In genomic region chr10:101043356-101043707, GRCh38 we compare ENCODE assay signal across 8 cellular contexts. TPM values are rescaled to one million over a fixed set of nuclear protein-coding genes. Genes with fewer than 3 reads are reported as not detected.
DNase-seq lines count a peak whose midpoint lies in the region; ATAC-seq and TF ChIP-seq lines count a peak whose summit lies in the region.

No MANE protein-coding gene starts in this region.

- TF ChIP-seq CTCF in DOHH2 (IDR thresholded peaks at IDR 0.05; ENCODE audit: low read depth, low read length, poor library complexity, severe bottlenecking), result no peak
- no peak for TF ChIP-seq CTCF in neutrophil (IDR thresholded peaks at IDR 0.05)

- DNase-seq in NCI-H69 (lab: John Stamatoyannopoulos, UW), result peak; percentile 50
- DNase-seq in left lobe of liver (ENCODE audit: low spot score), result no peak
- DNase-seq in AG08396 (ENCODE audit: low spot score), result no peak
- no peak for DNase-seq in occipital lobe (lab: John Stamatoyannopoulos, UW)

- H3K79me2 ChIP-seq in DOHH2 (ENCODE audit: control insufficient read depth, low read length), result no peaks in the 10 kb centered on the region

- no peak overlapping the region for H3K27ac ChIP-seq in DOHH2 (ENCODE audit: low read depth, low read length)
- H3K27ac ChIP-seq in ectodermal cell (ENCODE audit: insufficient read depth, low read depth, low read length, poor library complexity, severe bottlenecking), result no peak overlapping the region
- no peak overlapping the region for H3K27ac ChIP-seq in neutrophil

- no peaks in the 10 kb centered on the region for H3K36me3 ChIP-seq in DOHH2 (ENCODE audit: control insufficient read depth, low read length)
- H3K36me3 ChIP-seq in ectodermal cell (ENCODE audit: control insufficient read depth, insufficient read depth, low read length), result no peaks in the 10 kb centered on the region
- H3K36me3 ChIP-seq in neutrophil, result no peaks in the 10 kb centered on the region

- 0 out of 2 replicates have a peak, but pooled peaks cover 5% of the 10 kb centered on the region for H3K27me3 ChIP-seq in DOHH2 (ENCODE audit: control insufficient read depth, low read length)
- peaks cover 67% of the 10 kb centered on the region for H3K27me3 ChIP-seq in ectodermal cell (ENCODE audit: control insufficient read depth, insufficient read depth, low read length, poor library complexity, severe bottlenecking)
- peaks cover 68% of the 10 kb centered on the region for H3K27me3 ChIP-seq in neutrophil

- H4K20me1 ChIP-seq in DOHH2 (ENCODE audit: control insufficient read depth, insufficient read depth, low read depth, low read length), result no peaks in the 10 kb centered on the region

- H3K9me2 ChIP-seq in DOHH2 (replicated peaks; ENCODE audit: control insufficient read depth, low read length), result no peaks in the 10 kb centered on the region

- peak overlapping the region; percentile 79 for H3K4me3 ChIP-seq in DOHH2 (ENCODE audit: low read length)
- peak overlapping the region; percentile 31 for H3K4me3 ChIP-seq in ectodermal cell (ENCODE audit: insufficient read depth, low read depth, low read length)
- peak overlapping the region; percentile 67 to 76 for H3K4me3 ChIP-seq in neutrophil (ENCODE audit: low read depth in 1 of 2, low read length in 1 of 2)

- WGBS in ectodermal cell, 2 experiments, result 40 to 41% methylated on average over 3 of the region's 3 CpGs

- peaks cover 4% of the 10 kb centered on the region for H3F3A ChIP-seq in DOHH2 (ENCODE audit: control insufficient read depth, insufficient read depth)

- ATAC-seq in left lobe of liver, result no peak
- no peak for ATAC-seq in HG02678 (IDR thresholded peaks at IDR 0.05; ENCODE audit: unreplicated experiment)

- H3K4me1 ChIP-seq in DOHH2 (ENCODE audit: control insufficient read depth, low read length) (peaks cover 15% of the 10 kb centered on the region), ectodermal cell (ENCODE audit: control insufficient read depth, insufficient read depth, low read length) (peaks cover 14% of the 10 kb centered on the region), neutrophil (ENCODE audit: control insufficient read depth in 1 of 2, insufficient read depth in 1 of 2, low read depth in 1 of 2, low read length in 1 of 2) (peaks cover 12 to 13% of the 10 kb centered on the region in 2 experiments)

- peak overlapping the region; percentile 87 for H3K4me2 ChIP-seq in DOHH2 (ENCODE audit: low read length)

- no peaks in the 10 kb centered on the region for H3K9me3 ChIP-seq in DOHH2 (ENCODE audit: control insufficient read depth, insufficient read depth, low read length)
- H3K9me3 ChIP-seq in ectodermal cell (ENCODE audit: control insufficient read depth, low read length), result no peaks in the 10 kb centered on the region
- no peaks in the 10 kb centered on the region for H3K9me3 ChIP-seq in neutrophil

RNA-seq across cellular contexts. Expression of gene SFXN3, which starts 12.3 kb away (rescaled TPM):
- polyA plus RNA-seq in ectodermal cell (2013, experiment 1 of 4), result 1.5 TPM
- polyA plus RNA-seq in ectodermal cell (2013, experiment 2 of 4), result 0.69 TPM
- polyA plus RNA-seq in ectodermal cell (2013, experiment 3 of 4), result 0.64 TPM
- 1.2 TPM for polyA plus RNA-seq in ectodermal cell (2013, experiment 4 of 4)
- total RNA-seq in left lobe of liver, result 5.2 TPM
- 44.0 TPM for total RNA-seq in occipital lobe

RNA-seq across cellular contexts. Expression of gene PDZD7, which starts 12.4 kb away (rescaled TPM):
- 0.74 TPM for polyA plus RNA-seq in ectodermal cell (2013, experiment 1 of 4)
- 0.82 TPM for polyA plus RNA-seq in ectodermal cell (2013, experiment 2 of 4)
- 0.69 TPM for polyA plus RNA-seq in ectodermal cell (2013, experiment 3 of 4)
- polyA plus RNA-seq in ectodermal cell (2013, experiment 4 of 4), result 0.49 TPM
- total RNA-seq in left lobe of liver (0.13 TPM), occipital lobe (4.5 TPM)

RNA-seq across cellular contexts. Expression of gene KAZALD1, which starts 18.5 kb away (rescaled TPM):
- polyA plus RNA-seq in ectodermal cell (2013, experiment 1 of 4), result 1.4 TPM
- 1.8 TPM for polyA plus RNA-seq in ectodermal cell (2013, experiment 2 of 4)
- polyA plus RNA-seq in ectodermal cell (2013, experiment 3 of 4), result 2.8 TPM
- polyA plus RNA-seq in ectodermal cell (2013, experiment 4 of 4), result 1.3 TPM
- total RNA-seq in left lobe of liver (0.78 TPM), occipital lobe (1.4 TPM)

RNA-seq across cellular contexts. Expression of gene LZTS2, which starts 43.7 kb away (rescaled TPM):
- 93.4 TPM for polyA plus RNA-seq in ectodermal cell (2013, experiment 1 of 4)
- polyA plus RNA-seq in ectodermal cell (2013, experiment 2 of 4), result 87.8 TPM
- polyA plus RNA-seq in ectodermal cell (2013, experiment 3 of 4), result 80.0 TPM
- 93.0 TPM for polyA plus RNA-seq in ectodermal cell (2013, experiment 4 of 4)
- total RNA-seq in left lobe of liver, result 11.1 TPM
- 15.4 TPM for total RNA-seq in occipital lobe

RNA-seq across cellular contexts. Expression of gene TWNK, which starts 56.0 kb away (rescaled TPM):
- 17.1 TPM for polyA plus RNA-seq in ectodermal cell (2013, experiment 1 of 4)
- polyA plus RNA-seq in ectodermal cell (2013, experiment 2 of 4), result 20.1 TPM
- 15.1 TPM for polyA plus RNA-seq in ectodermal cell (2013, experiment 3 of 4)
- 17.3 TPM for polyA plus RNA-seq in ectodermal cell (2013, experiment 4 of 4)
- total RNA-seq in left lobe of liver (3.2 TPM), occipital lobe (4.7 TPM)
